In the genomic region with DNA sequence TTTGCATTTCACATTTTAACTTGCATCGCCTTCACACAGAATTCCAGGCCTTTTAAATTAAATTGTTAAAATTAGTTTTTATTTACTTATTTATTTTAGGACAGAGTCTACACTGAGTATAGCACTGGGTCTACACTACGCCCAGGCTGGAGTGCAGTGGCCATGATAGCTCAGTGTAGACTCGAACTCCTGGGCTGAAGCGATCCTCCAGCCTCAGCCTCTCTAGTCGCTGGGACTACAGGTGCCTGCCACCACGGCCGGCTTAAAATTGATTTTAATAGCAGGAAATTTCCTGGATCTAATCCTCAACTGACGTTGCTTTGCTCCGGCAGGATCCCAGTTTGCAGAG, we compare ENCODE assay signal across 8 cellular contexts. TPM values are rescaled to one million over a fixed set of nuclear protein-coding genes. Genes with fewer than 3 reads are reported as not detected.
DNase-seq lines count a peak whose midpoint lies in the region; ATAC-seq and TF ChIP-seq lines count a peak whose summit lies in the region.

No MANE protein-coding gene starts in this region.

- intact Hi-C loops in activated B cell treated with CpG ODN at 0.5 μM for 24 hours (cut with micrococcal nuclease) = loop anchor here (1.0 to 2.0 kb wide), 4 partner anchors 33 to 400 kb away; partner anchors contain the start of genes ZNF611, ZNF701 and ZNF880

- CTCF ChIA-PET in activated B cell treated with CpG ODN at 0.5 μM for 24 hours (lab: Charles Lee) = no interaction called here

- peak overlapping the region; percentile 100 for H3K4me2 ChIP-seq in smooth muscle cell

- H3K4me3 ChIP-seq in right atrium auricular region = peak overlapping the region; percentile 66 to 90
- H3K4me3 ChIP-seq in smooth muscle cell = peak overlapping the region; percentile 96

- H2AFZ ChIP-seq in smooth muscle cell (ENCODE audit: low read depth) = peak overlapping the region; percentile 93

- H3K27me3 Mint-ChIP-seq in activated B cell treated with CpG ODN at 0.5 μM for 24 hours = no peaks in the 10 kb centered on the region

- TF ChIP-seq CTCF in activated B cell treated with CpG ODN at 0.5 μM for 24 hours (IDR thresholded peaks at IDR 0.05) = no peak
- no peak for TF ChIP-seq CTCF in right atrium auricular region (IDR thresholded peaks at IDR 0.05)
- TF ChIP-seq CTCF in smooth muscle cell (IDR thresholded peaks at IDR 0.05; ENCODE audit: borderline replicate concordance, insufficient read depth, poor library complexity, severe bottlenecking) = no peak

- peaks cover 18 to 40% of the 10 kb centered on the region in 2 donors for H3K9me3 ChIP-seq in right atrium auricular region
- H3K9me3 ChIP-seq in smooth muscle cell (replicated peaks; ENCODE audit: low read depth) = peaks cover 11% of the 10 kb centered on the region

- peaks cover 28% of the 10 kb centered on the region for H3K36me3 Mint-ChIP-seq in activated B cell treated with CpG ODN at 0.5 μM for 24 hours (ENCODE audit: low read depth)

- H4K20me1 ChIP-seq in smooth muscle cell (ENCODE audit: low read depth) = no peaks in the 10 kb centered on the region

- peaks cover 14% of the 10 kb centered on the region for H3K4me1 Mint-ChIP-seq in activated B cell treated with CpG ODN at 0.5 μM for 24 hours

- H3K27ac Mint-ChIP-seq in activated B cell treated with CpG ODN at 0.5 μM for 24 hours = peak overlapping the region; percentile 93

- peak; percentile 14 for ATAC-seq in GM21528 (IDR thresholded peaks at IDR 0.05; ENCODE audit: low FRiP score, unreplicated experiment)
- ATAC-seq in activated B cell treated with CpG ODN at 0.5 μM for 24 hours (ENCODE audit: low read depth) = peak; percentile 19
- no peak for ATAC-seq in HG02642 (IDR thresholded peaks at IDR 0.05; ENCODE audit: poor library complexity, unreplicated experiment)
- no peak for ATAC-seq in HG03521 (IDR thresholded peaks at IDR 0.05; ENCODE audit: unreplicated experiment)
- ATAC-seq in GM19023 (IDR thresholded peaks at IDR 0.05; ENCODE audit: unreplicated experiment) = no peak

- H3K36me3 ChIP-seq in right atrium auricular region (no peaks in the 10 kb centered on the region), smooth muscle cell (ENCODE audit: low read depth) (no peaks in the 10 kb centered on the region)

- H3K9me3 Mint-ChIP-seq in activated B cell treated with CpG ODN at 0.5 μM for 24 hours = peaks cover 32% of the 10 kb centered on the region

- H3F3A ChIP-seq in smooth muscle cell (ENCODE audit: low read depth) = no peaks in the 10 kb centered on the region

- H3K79me2 ChIP-seq in smooth muscle cell (ENCODE audit: low read depth) = no peaks in the 10 kb centered on the region

- peak overlapping the region; percentile 71 to 79 for H3K27ac ChIP-seq in right atrium auricular region
- H3K27ac ChIP-seq in smooth muscle cell (ENCODE audit: low read depth) = no peak overlapping the region

- POLR2A ChIA-PET in activated B cell treated with CpG ODN at 0.5 μM for 24 hours (lab: Charles Lee) = interaction anchor here (0.8 to 1.2 kb wide), 3 partner anchors 34 to 146 kb away, joined by 3 to 10 read pairs (median 7); partner anchors contain the start of genes PPP2R1A, ZNF528 and ZNF880

- DNase-seq in activated B cell treated with CpG ODN at 0.5 μM for 24 hours (no peak), right atrium auricular region (ENCODE audit: low spot score) (no peak), smooth muscle cell (lab: John Stamatoyannopoulos, UW; ENCODE audit: unreplicated experiment) (no peak), NCI-H1694 treated with DMSO at 0.1 percent for 48 hours (lab: John Stamatoyannopoulos, UW) (no peak)

- H3K9ac ChIP-seq in smooth muscle cell (ENCODE audit: low read depth) = peak overlapping the region; percentile 95

- 75% methylated on average over 9 of the region's 9 CpGs for WGBS in smooth muscle cell (ENCODE audit: low lambda C conversion rate)

- H3K4me1 ChIP-seq in right atrium auricular region = peaks cover 0 to 9% of the 10 kb centered on the region in 2 donors
- no peaks in the 10 kb centered on the region for H3K4me1 ChIP-seq in smooth muscle cell (ENCODE audit: low read depth)

- peak overlapping the region; percentile 97 for H3K4me3 Mint-ChIP-seq in activated B cell treated with CpG ODN at 0.5 μM for 24 hours

- H3K27me3 ChIP-seq in right atrium auricular region (no peaks in the 10 kb centered on the region), smooth muscle cell (ENCODE audit: low read depth) (no peaks in the 10 kb centered on the region)

RNA-seq across cellular contexts. Expression of gene ZNF610, which starts 0.3 kb away (rescaled TPM):
- total RNA-seq in activated B cell treated with CpG ODN at 0.5 μM for 24 hours = 1.1 and 2.0 TPM in 2 replicates
- total RNA-seq in right atrium auricular region = 1 to 10 TPM; 1.9 to 7.1 TPM
- total RNA-seq in smooth muscle cell = 6.0 and 16.0 TPM in 2 replicates
- 3.3 and 3.7 TPM in 2 replicates for polyA plus RNA-seq in smooth muscle cell

RNA-seq across cellular contexts. Expression of gene ZNF880, which starts 34.0 kb away (rescaled TPM):
- 28.0 and 29.5 TPM in 2 replicates for total RNA-seq in activated B cell treated with CpG ODN at 0.5 μM for 24 hours
- total RNA-seq in right atrium auricular region = 10 to 100 TPM; 19.6 to 20.5 TPM
- total RNA-seq in smooth muscle cell = 19.7 and 25.3 TPM in 2 replicates
- 21.9 and 26.1 TPM in 2 replicates for polyA plus RNA-seq in smooth muscle cell

RNA-seq across cellular contexts. Expression of gene ZNF480, which starts 38.8 kb away (rescaled TPM):
- total RNA-seq in activated B cell treated with CpG ODN at 0.5 μM for 24 hours (24.0 and 25.5 TPM in 2 replicates), right atrium auricular region (1 to 10 TPM; 8.6 to 9.2 TPM), smooth muscle cell (7.4 and 7.5 TPM in 2 replicates)
- 10.7 and 11.0 TPM in 2 replicates for polyA plus RNA-seq in smooth muscle cell

Comparison
In these comparisons a context has a peak if more than half of its experiments do, and no peak if none do; other contexts are left out.
1. ATAC-seq: peak in GM21528 (single experiment) and activated B cell treated with CpG ODN at 0.5 μM for 24 hours (single experiment); none in HG02642 (single experiment), HG03521 (single experiment) and GM19023 (single experiment).